Comparison of ENCODE assay signal across 15 cellular contexts in genomic region chr5:59764361-59764760, GRCh38.
"Had no signal": no experiment of that assay in that cellular context is flagged by ENCODE, and none has a peak within 500 bp of the region (broad histone marks: within the 10 kb centered on the region; RNA-seq: fewer than 3 reads in every experiment).

No MANE protein-coding gene starts in this region.

- ATAC-seq: left cardiac atrium; mucosa of descending colon; naive thymus-derived CD8-positive, alpha-beta T cell had no signal

- H3K27me3 ChIP-seq: tibial artery, uterus had no signal

- DNase-seq: activated CD4-positive, alpha-beta T cell treated with anti-CD3 and anti-CD28 coated beads, Interleukin-2, amount 10 ng/mL, durations not matched to agents 7 days and 5 days; activated CD4-positive, CD25-positive, alpha-beta regulatory T cell; activated CD8-positive, alpha-beta memory T cell treated with anti-CD3 and anti-CD28 coated beads for 24 hours; activated naive CD4-positive, alpha-beta T cell treated with anti-CD3 and anti-CD28 coated beads, Interleukin-2, amount 50 U/mL, for 16 hours; activated T-cell treated with anti-CD3 and anti-CD28 coated beads for 4 hours; erythroblast; left cardiac atrium; mucosa of descending colon; naive thymus-derived CD8-positive, alpha-beta T cell; stimulated activated CD4-positive, alpha-beta T cell treated with anti-CD3 and anti-CD28 coated beads, Interleukin-2, amount 100 ng/mL, for 48 hours; stimulated activated naive CD4-positive, alpha-beta T cell; T-helper 2 cell; tibial artery; uterus had no signal

- H3K4me1 ChIP-seq: uterus had no signal

- H3K36me3 ChIP-seq: cardiac muscle cell, tibial artery, uterus had no signal

- H3K36me3 Mint-ChIP-seq: naive thymus-derived CD8-positive, alpha-beta T cell had no signal

- H3K4me3 Mint-ChIP-seq: activated CD4-positive, alpha-beta T cell treated with anti-CD3 and anti-CD28 coated beads, Interleukin-2, amount 10 ng/mL, durations not matched to agents 7 days and 5 days; naive thymus-derived CD8-positive, alpha-beta T cell had no signal

- H3K27ac ChIP-seq: cardiac muscle cell, tibial artery, uterus had no signal

- H3K9me3 ChIP-seq: mucosa of descending colon, tibial artery, uterus had no signal

- H3K4me3 ChIP-seq: cardiac muscle cell, mucosa of descending colon, tibial artery, uterus had no signal

- H3K27ac Mint-ChIP-seq: activated CD4-positive, alpha-beta T cell treated with anti-CD3 and anti-CD28 coated beads, Interleukin-2, amount 10 ng/mL, durations not matched to agents 7 days and 5 days had no signal

- H3K9me3 Mint-ChIP-seq: activated CD4-positive, alpha-beta T cell treated with anti-CD3 and anti-CD28 coated beads, Interleukin-2, amount 10 ng/mL, durations not matched to agents 7 days and 5 days; naive thymus-derived CD8-positive, alpha-beta T cell had no signal
